23 cellular contexts compared by ENCODE assay signal in genomic region chr12:22683131-22683530, GRCh38.
"Had no signal": no experiment of that assay in that cellular context is flagged by ENCODE, and none has a peak within 500 bp of the region (broad histone marks: within the 10 kb centered on the region; RNA-seq: fewer than 3 reads in every experiment).

No MANE protein-coding gene starts in this region.

- H3K9me3 ChIP-seq: heart right ventricle, neutrophil, right lobe of liver, thoracic aorta, uterus had no signal

- H3K4me3 ChIP-seq: heart right ventricle, right lobe of liver, thoracic aorta, uterus had no signal

- H3K4me1 ChIP-seq: right lobe of liver, uterus had no signal

- H3K4me3 Mint-ChIP-seq: endodermal cell; nephron; T-helper 2 cell treated with Interferon-gamma antibody and Interleukin-4, amounts not matched to agents 5 μg/mL and 100 μg/mL, for 36 hours had no signal

- H3K9me3 Mint-ChIP-seq: endodermal cell, nephron had no signal

- DNase-seq: activated CD4-positive, alpha-beta T cell treated with anti-CD3 and anti-CD28 coated beads for 48 hours; activated CD4-positive, alpha-beta T cell treated with anti-CD3 and anti-CD28 coated beads, Interleukin-2, amount 50 U/mL, for 48 hours; activated CD8-positive, alpha-beta memory T cell treated with anti-CD3 and anti-CD28 coated beads for 24 hours; activated gamma-delta T cell; activated naive CD4-positive, alpha-beta T cell treated with anti-CD3 and anti-CD28 coated beads, Interleukin-2, amount 50 U/mL, for 16 hours; amniotic stem cell; central memory CD4-positive, alpha-beta T cell; endodermal cell; foreskin melanocyte; heart right ventricle; kidney glomerular epithelial cell; left ventricle myocardium superior; right lobe of liver; stimulated activated CD4-positive, alpha-beta T cell treated with anti-CD3 and anti-CD28 coated beads, Interleukin-2, amount 100 ng/mL, for 48 hours; stimulated activated naive CD4-positive, alpha-beta T cell treated with Interleukin-2 at 50 U/mL for 16 hours; T-helper 1 cell; trophoblast cell; uterus had no signal

- H3K27me3 ChIP-seq: heart right ventricle, neutrophil, right lobe of liver, uterus had no signal

- ATAC-seq: esophagus mucosa, heart right ventricle, left ventricle myocardium superior had no signal

- H3K36me3 ChIP-seq: uterus had no signal

- H3K4me1 Mint-ChIP-seq: nephron had no signal

- H3K27ac ChIP-seq: heart right ventricle, neutrophil, right lobe of liver, thoracic aorta, uterus had no signal

- H3K27ac Mint-ChIP-seq: nephron; T-helper 2 cell treated with Interferon-gamma antibody and Interleukin-4, amounts not matched to agents 5 μg/mL and 100 μg/mL, for 36 hours had no signal
